ENCODE assay signal across 8 cellular contexts in the genomic region with DNA sequence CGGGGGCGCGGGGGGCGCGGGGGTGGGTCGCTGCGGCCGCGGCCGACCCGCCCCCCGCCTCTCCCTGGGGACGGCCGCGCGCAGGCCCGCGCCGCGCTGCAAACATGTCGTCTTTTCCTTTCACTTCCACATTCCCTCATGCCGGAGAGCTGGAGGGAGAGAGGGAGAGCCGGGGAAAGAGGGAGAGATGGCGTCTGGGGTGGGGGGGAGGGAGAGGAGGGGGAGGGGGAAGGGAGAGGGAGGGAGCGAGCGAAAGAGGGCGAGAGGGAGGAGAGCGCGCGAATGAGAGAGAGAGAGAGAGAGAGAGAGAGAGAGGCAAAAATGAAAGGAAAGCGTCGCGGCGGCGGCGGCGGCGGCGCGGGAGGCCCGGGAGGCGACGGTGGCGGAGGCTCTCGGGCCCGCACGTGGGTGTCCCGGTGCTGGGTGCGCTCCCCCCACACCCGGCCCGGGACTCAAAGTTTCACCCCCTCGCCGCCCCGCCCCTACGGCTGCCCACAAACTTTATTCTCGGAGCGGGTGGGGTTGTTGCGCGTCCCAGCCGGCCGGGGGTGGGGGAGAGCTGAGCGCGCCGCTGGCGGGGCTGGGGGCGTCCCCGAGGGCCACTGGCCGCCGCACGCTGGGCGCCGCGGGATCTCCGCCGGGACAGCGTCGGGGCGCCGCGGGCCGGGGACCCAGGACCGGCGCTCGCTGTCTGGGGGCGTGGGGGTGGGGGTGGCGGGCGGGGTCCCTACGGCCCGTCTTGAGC. TPM values are rescaled to one million over a fixed set of nuclear protein-coding genes. Genes with fewer than 3 reads are reported as not detected.
DNase-seq lines count a peak whose midpoint lies in the region; ATAC-seq and TF ChIP-seq lines count a peak whose summit lies in the region.

No MANE protein-coding gene starts in this region.

- TF ChIP-seq CTCF in CD14-positive monocyte (IDR thresholded peaks at IDR 0.05) (no peak), GM20000 (IDR thresholded peaks at IDR 0.05; ENCODE audit: extremely low read depth, missing control alignments) (no peak), right lobe of liver (IDR thresholded peaks at IDR 0.05) (no peak)

- peaks cover 68% of the 10 kb centered on the region for H3K4me1 Mint-ChIP-seq in CD14-positive monocyte

- peaks cover 0 to 22% (median 0%) of the 10 kb centered on the region in 4 donors for H3K4me1 ChIP-seq in right lobe of liver

- H3K4me3 Mint-ChIP-seq in CD14-positive monocyte, result peak overlapping the region; percentile 86 to 95

- DNase-seq in CD14-positive monocyte (ENCODE audit: low spot score) (peak; percentile 71), GM20000 (ENCODE audit: low spot score) (peak; percentile 93), NAMALWA (ENCODE audit: low spot score) (peak; percentile 61), dermis microvascular lymphatic vessel endothelial cell (ENCODE audit: low read depth in 2 of 2) (peak; percentile 18 to 45), right lobe of liver (peak; percentile 72 to 73 (median 72))
- peak; percentile 53 for DNase-seq in activated CD4-positive, alpha-beta T cell treated with anti-CD3 and anti-CD28 coated beads, Interleukin-2, amount 50 U/mL, for 1 hour
- peak in 2 of 3 donors; percentile 34 to 49 for DNase-seq in stimulated activated CD4-positive, alpha-beta T cell treated with anti-CD3 and anti-CD28 coated beads, TNF-alpha, amount 100 ng/mL, for 48 hours (ENCODE audit: low read depth in 3 of 3)

- TF ChIP-seq POLR2A in right lobe of liver (IDR thresholded peaks at IDR 0.05), result peak; percentile 36

- peaks cover 0 to 2% (median 0%) of the 10 kb centered on the region in 3 donors for H3K27me3 Mint-ChIP-seq in CD14-positive monocyte (ENCODE audit: low read depth in 3 of 3)

- H3K9me3 ChIP-seq in right lobe of liver, result no peaks in the 10 kb centered on the region

- H3K27ac Mint-ChIP-seq in CD14-positive monocyte, result peak overlapping the region; percentile 76 to 100 (median 99)

- peaks cover 38 to 40% of the 10 kb centered on the region in 2 donors for H3K36me3 Mint-ChIP-seq in CD14-positive monocyte

- peak overlapping the region; percentile 84 to 98 (median 87) for H3K27ac ChIP-seq in right lobe of liver

- no peaks in the 10 kb centered on the region for H3K27me3 ChIP-seq in right lobe of liver

- intact Hi-C loops in CD14-positive monocyte (cut with micrococcal nuclease) (loop anchor here (5.0 to 10.0 kb wide), 3 partner anchors 35 to 107 kb away; a partner anchor contains a TSS), right lobe of liver (cut with DNase I) (no loop called here)

- no peaks in the 10 kb centered on the region for H3K36me3 ChIP-seq in right lobe of liver

- H3K9me3 Mint-ChIP-seq in CD14-positive monocyte, result peaks cover 0 to 2% (median 0%) of the 10 kb centered on the region in 7 donors

- H3K4me3 ChIP-seq in right lobe of liver, result peak overlapping the region; percentile 72 to 79 (median 77)

- ATAC-seq in right lobe of liver, result peak; percentile 9 to 54 (median 52)
- no peak for ATAC-seq in HG03097 (IDR thresholded peaks at IDR 0.05; ENCODE audit: low FRiP score, unreplicated experiment)

- 0% methylated on average over 33 of the region's 89 CpGs for WGBS in right lobe of liver (ENCODE audit: insufficient coverage, low coverage, low lambda C conversion rate, missing lambda C conversion rate)

RNA-seq across cellular contexts. Expression of a gene that starts 0.7 kb away (rescaled TPM):
- 1 to 10 TPM; 3.4 to 4.8 TPM for polyA plus RNA-seq in CD14-positive monocyte
- total RNA-seq in dermis microvascular lymphatic vessel endothelial cell (8.7 and 12.8 TPM in 2 replicates), right lobe of liver (10 to 100 TPM in 1 of 6 experiments, 1 to 10 TPM in 5; 4.7 to 17.1 (median 7.4) TPM)

Comparison
In these comparisons a context has a peak if more than half of its experiments do, and no peak if none do; other contexts are left out.
1. DNase-seq: peak in every context shown above with its lines; median percentile 93 in GM20000; 72 in right lobe of liver; 71 in CD14-positive monocyte; 61 in NAMALWA; 53 in activated CD4-positive, alpha-beta T cell treated with anti-CD3 and anti-CD28 coated beads, Interleukin-2, amount 50 U/mL, for 1 hour; 42 in stimulated activated CD4-positive, alpha-beta T cell treated with anti-CD3 and anti-CD28 coated beads, TNF-alpha, amount 100 ng/mL, for 48 hours; 32 in dermis microvascular lymphatic vessel endothelial cell.
2. intact Hi-C loops: an anchor here in CD14-positive monocyte (5.0 to 10.0 kb wide); none called in right lobe of liver.